In the genomic region with DNA sequence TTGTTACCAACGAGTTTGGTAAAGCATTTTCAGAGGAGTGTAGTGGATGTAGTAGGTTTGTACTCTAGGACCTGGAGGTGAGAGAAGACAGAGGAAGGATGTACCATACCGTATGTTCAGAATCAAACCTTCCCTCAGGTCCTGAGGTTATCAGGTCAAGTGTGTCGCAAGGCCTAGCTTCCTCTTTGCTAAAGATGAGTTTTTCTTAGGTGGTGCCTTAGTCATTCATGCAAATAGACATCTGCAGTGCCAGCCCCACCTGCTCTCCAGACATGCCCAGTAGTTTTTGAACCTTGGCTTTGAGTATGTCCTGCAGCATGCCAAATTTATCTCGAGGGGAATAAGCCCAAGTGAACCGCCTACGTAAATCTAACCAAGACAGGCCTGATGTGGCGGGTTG, we compare ENCODE assay signal across 10 cellular contexts.
DNase-seq lines count a peak whose midpoint lies in the region; ATAC-seq, FAIRE-seq and TF ChIP-seq lines count a peak whose summit lies in the region.
"Had no signal": no experiment of that assay in that cellular context is flagged by ENCODE, and none has a peak within 500 bp of the region (broad histone marks: within the 10 kb centered on the region; RNA-seq: fewer than 3 reads in every experiment).

No MANE protein-coding gene starts in this region.

- POLR2A ChIA-PET in A673 (lab: Charles Lee; ENCODE audit: low non-redundant PET) = no interaction called here
- POLR2A ChIA-PET in HEK293T (lab: Yijun Ruan, JAX) = no interaction called here

- H3K36me3 ChIP-seq in A673 (ENCODE audit: insufficient read depth, low read length, poor library complexity, severe bottlenecking) = no peaks in the 10 kb centered on the region

- CTCF ChIA-PET in A673 (lab: Charles Lee) (interaction anchor here (0.5 kb wide), 1 partner anchor 822 kb away, joined by 4 read pairs; no protein-coding TSS in a partner anchor), HEK293T (lab: Yijun Ruan, JAX) (interaction anchor here (0.7 kb wide), 1 partner anchor 887 kb away, joined by 3 read pairs; no protein-coding TSS in a partner anchor)

- H3K27me3 ChIP-seq in A673 (replicated peaks; ENCODE audit: insufficient read depth, low read depth, low read length, poor library complexity) = no peaks in the 10 kb centered on the region

- ATAC-seq in GM18907 (IDR thresholded peaks at IDR 0.05; ENCODE audit: unreplicated experiment) (peak; percentile 99), HG03565 (IDR thresholded peaks at IDR 0.05; ENCODE audit: unreplicated experiment) (peak; percentile 93), left colon (peak; percentile 51)

- DNase-seq in H54 (ENCODE audit: insufficient read length, low spot score) = no peak
- DNase-seq in left colon = peak in 1 of 2 donors; percentile 7
- DNase-seq in AG08396 (ENCODE audit: low spot score) = no peak
- no peak for DNase-seq in A673 (ENCODE audit: low spot score)
- DNase-seq in NCI-H1092 (lab: John Stamatoyannopoulos, UW) = no peak
- DNase-seq in HEK293T (ENCODE audit: extremely low spot score) = no peak
- DNase-seq: NCI-H2107 had no signal

- H3K4me1 ChIP-seq in A673 (ENCODE audit: insufficient read depth, low read length, poor library complexity, severe bottlenecking) = peaks cover 35% of the 10 kb centered on the region

- no peaks in the 10 kb centered on the region for H3K9me3 ChIP-seq in A673 (ENCODE audit: low read depth, low read length, poor library complexity, severe bottlenecking)

- intact Hi-C loops in left colon (cut with DNase I, micrococcal nuclease) (no loop called here), A673 (cut with micrococcal nuclease; ENCODE audit: unreplicated experiment) (loop anchor here (10.0 kb wide), 1 partner anchor 408 kb away; no protein-coding TSS in a partner anchor)

- no peak overlapping the region for H3K4me3 ChIP-seq in A673 (ENCODE audit: low read depth, low read length, poor library complexity, severe bottlenecking)

- TF ChIP-seq POLR2A in H54 (IDR thresholded peaks at IDR 0.05; ENCODE audit: low read depth, low read length) = no peak

- peak; percentile 94 for FAIRE-seq in H54 (lab: Jason Lieb, UNC)
- FAIRE-seq: endothelial cell of umbilical vein had no signal

- no TSS peak for BruUV-seq in A673 (replicated peaks; lab: Mats Ljungman, UMichigan)

- no peak for TF ChIP-seq CTCF in A673 (conservative IDR thresholded peaks at IDR 0.05; ENCODE audit: low read depth, low read length)

- H3K27ac ChIP-seq in A673 (ENCODE audit: low read depth, low read length, poor library complexity, severe bottlenecking) = no peak overlapping the region

TF ChIP-seq in HEK293T, 16 proteins besides CTCF, POLR2A, EP300 and RAD21:
- no peak for TF ChIP-seq SUZ12 (IDR thresholded peaks at IDR 0.05)
- TF ChIP-seq LEF1 (IDR thresholded peaks at IDR 0.05; ENCODE audit: borderline replicate concordance) = no peak
- no peak for TF ChIP-seq BHLHE40 (IDR thresholded peaks at IDR 0.05; ENCODE audit: borderline replicate concordance)
- no peak for TF ChIP-seq HDGF (IDR thresholded peaks at IDR 0.05; ENCODE audit: borderline replicate concordance)
- no peak for TF ChIP-seq FOXK2 (IDR thresholded peaks at IDR 0.05)
- no peak for TF ChIP-seq ARNT (IDR thresholded peaks at IDR 0.05)
- TF ChIP-seq ELF4 (IDR thresholded peaks at IDR 0.05) = no peak
- no peak for TF ChIP-seq FOXA1 (IDR thresholded peaks at IDR 0.05)
- no peak for TF ChIP-seq TARDBP (IDR thresholded peaks at IDR 0.05)
- no peak for TF ChIP-seq CTBP1 (IDR thresholded peaks at IDR 0.05; ENCODE audit: borderline replicate concordance)
- TF ChIP-seq PKNOX1 (IDR thresholded peaks at IDR 0.05) = no peak
- TF ChIP-seq NFRKB (IDR thresholded peaks at IDR 0.05) = no peak
- TF ChIP-seq FOXM1 (IDR thresholded peaks at IDR 0.05; ENCODE audit: borderline replicate concordance) = no peak
- no peak for TF ChIP-seq L3MBTL2 (conservative IDR thresholded peaks at IDR 0.05)
- no peak for TF ChIP-seq ZNF384 (IDR thresholded peaks at IDR 0.05)
- no peak for TF ChIP-seq SP1 (IDR thresholded peaks at IDR 0.05)
